ENCODE assay signal across 1 cellular context in the genomic region with DNA sequence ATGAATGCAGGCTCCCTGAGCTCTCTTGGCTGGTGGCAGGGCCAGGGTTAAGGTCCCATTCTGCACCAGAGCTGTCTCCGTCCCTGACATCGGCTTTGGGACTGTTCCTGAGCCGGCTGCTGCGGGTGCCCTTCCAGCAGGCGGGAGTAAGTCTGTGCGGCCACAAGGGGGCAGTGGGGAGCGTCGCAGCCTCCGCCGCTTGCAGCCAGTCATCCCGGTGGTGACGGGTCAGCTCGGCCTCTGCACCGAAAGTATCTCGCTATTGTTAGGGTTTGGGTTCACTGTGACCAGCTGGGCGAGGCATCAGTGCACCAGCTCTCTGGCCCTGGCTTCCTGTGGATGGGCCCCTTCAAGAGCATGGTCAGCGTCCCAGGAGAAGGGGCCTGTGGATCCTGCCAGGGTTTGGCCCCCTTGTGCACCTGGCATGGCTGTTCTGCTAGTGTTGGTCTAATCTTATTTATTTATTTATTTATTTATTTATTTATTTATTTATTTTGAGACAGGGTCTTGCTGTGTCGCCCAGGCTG.
TF ChIP-seq lines count a peak whose summit lies in the region.

No MANE protein-coding gene starts in this region.

TF ChIP-seq in neural cell, 6 proteins besides CTCF, POLR2A, EP300 and RAD21 (continued from another document):
- TF ChIP-seq, protein P1, sequence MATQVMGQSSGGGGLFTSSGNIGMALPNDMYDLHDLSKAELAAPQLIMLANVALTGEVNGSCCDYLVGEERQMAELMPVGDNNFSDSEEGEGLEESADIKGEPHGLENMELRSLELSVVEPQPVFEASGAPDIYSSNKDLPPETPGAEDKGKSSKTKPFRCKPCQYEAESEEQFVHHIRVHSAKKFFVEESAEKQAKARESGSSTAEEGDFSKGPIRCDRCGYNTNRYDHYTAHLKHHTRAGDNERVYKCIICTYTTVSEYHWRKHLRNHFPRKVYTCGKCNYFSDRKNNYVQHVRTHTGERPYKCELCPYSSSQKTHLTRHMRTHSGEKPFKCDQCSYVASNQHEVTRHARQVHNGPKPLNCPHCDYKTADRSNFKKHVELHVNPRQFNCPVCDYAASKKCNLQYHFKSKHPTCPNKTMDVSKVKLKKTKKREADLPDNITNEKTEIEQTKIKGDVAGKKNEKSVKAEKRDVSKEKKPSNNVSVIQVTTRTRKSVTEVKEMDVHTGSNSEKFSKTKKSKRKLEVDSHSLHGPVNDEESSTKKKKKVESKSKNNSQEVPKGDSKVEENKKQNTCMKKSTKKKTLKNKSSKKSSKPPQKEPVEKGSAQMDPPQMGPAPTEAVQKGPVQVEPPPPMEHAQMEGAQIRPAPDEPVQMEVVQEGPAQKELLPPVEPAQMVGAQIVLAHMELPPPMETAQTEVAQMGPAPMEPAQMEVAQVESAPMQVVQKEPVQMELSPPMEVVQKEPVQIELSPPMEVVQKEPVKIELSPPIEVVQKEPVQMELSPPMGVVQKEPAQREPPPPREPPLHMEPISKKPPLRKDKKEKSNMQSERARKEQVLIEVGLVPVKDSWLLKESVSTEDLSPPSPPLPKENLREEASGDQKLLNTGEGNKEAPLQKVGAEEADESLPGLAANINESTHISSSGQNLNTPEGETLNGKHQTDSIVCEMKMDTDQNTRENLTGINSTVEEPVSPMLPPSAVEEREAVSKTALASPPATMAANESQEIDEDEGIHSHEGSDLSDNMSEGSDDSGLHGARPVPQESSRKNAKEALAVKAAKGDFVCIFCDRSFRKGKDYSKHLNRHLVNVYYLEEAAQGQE (IDR thresholded peaks at IDR 0.05; ENCODE audit: borderline replicate concordance): no peak
- no peak for TF ChIP-seq POLR2AphosphoS5 (IDR thresholded peaks at IDR 0.05)
